20 cellular contexts compared by ENCODE assay signal in the genomic region with DNA sequence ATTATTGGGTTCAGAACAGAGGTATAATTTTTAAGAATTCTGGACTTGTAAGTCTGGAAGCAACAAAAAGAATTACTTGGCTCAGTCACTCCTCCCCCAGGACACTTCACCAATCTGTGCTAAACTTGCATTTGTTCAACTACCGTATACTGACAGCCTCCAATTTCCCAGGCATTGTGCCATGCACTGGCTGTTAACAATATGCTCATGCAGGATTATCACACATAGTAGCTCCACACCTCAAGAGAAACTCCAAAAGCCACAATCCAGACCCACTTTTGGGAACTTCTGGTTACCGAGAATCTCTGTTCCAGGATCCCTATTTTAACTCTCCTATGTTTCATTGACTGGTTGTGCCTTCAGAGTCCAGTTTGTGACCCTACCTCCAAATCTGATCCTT. TPM values are rescaled to one million over a fixed set of nuclear protein-coding genes. Genes with fewer than 3 reads are reported as not detected.
A peak's percentile ranks its signal among the peaks of the same experiment; 100 is the strongest.
DNase-seq lines count a peak whose midpoint lies in the region; ATAC-seq and TF ChIP-seq lines count a peak whose summit lies in the region.
"Had no signal": no experiment of that assay in that cellular context is flagged by ENCODE, and none has a peak within 500 bp of the region (broad histone marks: within the 10 kb centered on the region; RNA-seq: fewer than 3 reads in every experiment).

No MANE protein-coding gene starts in this region.

- H2AFZ ChIP-seq in smooth muscle cell (ENCODE audit: low read depth): no peak overlapping the region

- H3K4me2 ChIP-seq in smooth muscle cell: peak overlapping the region; percentile 23

- H3K9me3 ChIP-seq in smooth muscle cell (replicated peaks; ENCODE audit: low read depth) (no peaks in the 10 kb centered on the region), HAP-1 (no peaks in the 10 kb centered on the region)
- H3K9me3 ChIP-seq: prostate gland, suprapubic skin had no signal

- H3K27ac Mint-ChIP-seq in brain: peak overlapping the region in 4 of 5 experiments; percentile 69 to 94 (median 74)
- H3K27ac Mint-ChIP-seq: CD4-positive, alpha-beta T cell; naive B cell; T-helper 2 cell treated with Interferon-gamma antibody and Interleukin-4, amounts not matched to agents 5 μg/mL and 100 μg/mL, for 36 hours had no signal

- H3K4me1 Mint-ChIP-seq in brain: peaks cover 30% of the 10 kb centered on the region
- H3K4me1 Mint-ChIP-seq: naive B cell had no signal

- H3K36me3 ChIP-seq in smooth muscle cell (ENCODE audit: low read depth) (no peaks in the 10 kb centered on the region), HAP-1 (replicated peaks) (no peaks in the 10 kb centered on the region)
- H3K36me3 ChIP-seq: prostate gland, suprapubic skin had no signal

- ATAC-seq in HG02981 (IDR thresholded peaks at IDR 0.05; ENCODE audit: unreplicated experiment): no peak

- in situ Hi-C loops in HAP-1 (cut with MboI; ENCODE audit: low sequenced_read_pairs): no loop called here

- no peak overlapping the region for H3K4me3 ChIP-seq in smooth muscle cell
- no peak overlapping the region for H3K4me3 ChIP-seq in HAP-1
- H3K4me3 ChIP-seq: prostate gland, suprapubic skin had no signal

- H3K4me1 ChIP-seq in smooth muscle cell (ENCODE audit: low read depth): peaks cover 14% of the 10 kb centered on the region
- H3K4me1 ChIP-seq in HAP-1: no peaks in the 10 kb centered on the region
- H3K4me1 ChIP-seq: prostate gland had no signal

- H3K4me3 Mint-ChIP-seq in brain: peak overlapping the region in 4 of 5 experiments; percentile 11 to 74 (median 30)
- H3K4me3 Mint-ChIP-seq: CD4-positive, alpha-beta T cell; naive B cell; T-helper 2 cell treated with Interferon-gamma antibody and Interleukin-4, amounts not matched to agents 5 μg/mL and 100 μg/mL, for 36 hours had no signal

- DNase-seq in NCI-H82 (lab: John Stamatoyannopoulos, UW) (peak; percentile 17), NCI-H82 treated with DMSO at 0.1 percent for 48 hours (lab: John Stamatoyannopoulos, UW; ENCODE audit: unreplicated experiment) (no peak), fibroblast of peridontal ligament (ENCODE audit: extremely low read depth) (peak; percentile 3), smooth muscle cell (lab: John Stamatoyannopoulos, UW; ENCODE audit: unreplicated experiment) (no peak), HUDEP-2 (lab: John Stamatoyannopoulos, UW; ENCODE audit: unreplicated experiment in 76 of 76) (no peak), HAP-1 (ENCODE audit: low spot score in 2 of 2) (no peak)
- DNase-seq: activated CD8-positive, alpha-beta memory T cell treated with anti-CD3 and anti-CD28 coated beads, Interleukin-2, amount 50 U/mL, for 48 hours; activated naive CD4-positive, alpha-beta T cell treated with anti-CD3 and anti-CD28 coated beads, Interleukin-2, amount 50 U/mL, for 16 hours; CD4-positive, alpha-beta T cell; left ventricle myocardium superior; naive B cell; NCI-H146; Right ventricle myocardium superior had no signal

- H3K79me2 ChIP-seq in smooth muscle cell (ENCODE audit: low read depth): no peaks in the 10 kb centered on the region

- H3K27ac ChIP-seq in smooth muscle cell (ENCODE audit: low read depth): peak overlapping the region; percentile 4
- H3K27ac ChIP-seq: HL-60, prostate gland, suprapubic skin had no signal

- H3K9ac ChIP-seq in smooth muscle cell (ENCODE audit: low read depth): no peak overlapping the region

- H3K27me3 Mint-ChIP-seq in brain: peaks cover 3% of the 10 kb centered on the region

- no peaks in the 10 kb centered on the region for H4K20me1 ChIP-seq in smooth muscle cell (ENCODE audit: low read depth)

- H3K27me3 ChIP-seq in smooth muscle cell (ENCODE audit: low read depth): no peaks in the 10 kb centered on the region
- H3K27me3 ChIP-seq in HAP-1 (ENCODE audit: low read depth): peaks cover 10% of the 10 kb centered on the region; the same call in 1 of the 2 replicates

- no peaks in the 10 kb centered on the region for H3K9me3 Mint-ChIP-seq in brain
- H3K9me3 Mint-ChIP-seq: CD4-positive, alpha-beta T cell; T-helper 2 cell treated with Interferon-gamma antibody and Interleukin-4, amounts not matched to agents 5 μg/mL and 100 μg/mL, for 36 hours had no signal

- TF ChIP-seq CTCF in brain (conservative IDR thresholded peaks at IDR 0.05) (no peak), smooth muscle cell (IDR thresholded peaks at IDR 0.05; ENCODE audit: borderline replicate concordance, insufficient read depth, poor library complexity, severe bottlenecking) (no peak)

- no peaks in the 10 kb centered on the region for H3K36me3 Mint-ChIP-seq in brain
- H3K36me3 Mint-ChIP-seq: naive B cell had no signal

- peaks cover 7% of the 10 kb centered on the region for H3F3A ChIP-seq in smooth muscle cell (ENCODE audit: low read depth)

- 41% methylated on average over 2 of the region's 2 CpGs for WGBS in smooth muscle cell (ENCODE audit: low lambda C conversion rate)

RNA-seq across cellular contexts. Expression of a gene that starts 7.7 kb away (rescaled TPM):
- polyA plus RNA-seq in brain (ENCODE audit: insufficient read depth, low read depth, low replicate concordance) (not detected), smooth muscle cell (not detected in 2 replicates)
- not detected in 2 replicates for total RNA-seq in smooth muscle cell
- total RNA-seq: CD4-positive, alpha-beta T cell; fibroblast of lung; left ventricle myocardium superior; Right ventricle myocardium superior had no signal
- polyA plus RNA-seq: fibroblast of lung had no signal

Comparison
In these comparisons a context has a peak if more than half of its experiments do, and no peak if none do; other contexts are left out.
1. DNase-seq: peak in NCI-H82 (single experiment) and fibroblast of peridontal ligament (single experiment); none in NCI-H82 treated with DMSO at 0.1 percent for 48 hours (single experiment), smooth muscle cell (single experiment), HUDEP-2 (0 of 76) and HAP-1 (0 of 2).